9 cellular contexts compared by ENCODE assay signal in the genomic region with DNA sequence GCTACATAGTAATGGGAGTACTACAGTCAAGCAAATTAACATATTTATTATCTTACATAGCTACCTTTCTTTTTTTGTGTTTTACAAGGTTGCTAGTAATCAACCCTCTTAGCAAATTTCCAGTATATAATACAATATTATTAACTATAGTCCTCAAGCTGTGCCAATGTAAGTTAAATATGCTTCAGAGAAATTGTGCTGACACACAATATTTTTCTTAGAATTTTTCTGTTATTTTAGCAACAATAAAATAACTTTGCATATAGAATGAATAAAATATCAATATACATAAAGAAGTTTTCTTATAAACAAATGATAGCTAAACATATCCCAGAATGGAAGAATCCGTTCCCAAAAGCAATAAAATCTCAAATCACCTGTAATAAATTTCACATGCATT.
"Had no signal": no experiment of that assay in that cellular context is flagged by ENCODE, and none has a peak within 500 bp of the region (broad histone marks: within the 10 kb centered on the region; RNA-seq: fewer than 3 reads in every experiment).

No MANE protein-coding gene starts in this region.

- DNase-seq: GM23248, GOT3, H7, HFFc6, KBM-7 had no signal

- ATAC-seq: HCT116 had no signal

- H3K4me3 ChIP-seq: GM23248, HAP-1 had no signal

- H3K9ac ChIP-seq: GM23248, KMS-11 had no signal

- H3K4me1 ChIP-seq: HAP-1 had no signal

- H3K4me2 ChIP-seq: KMS-11 had no signal

- H3K36me3 ChIP-seq: HAP-1 had no signal

- H3K27ac ChIP-seq: GM23248, KMS-11 had no signal

- H3K9me3 ChIP-seq: HAP-1 had no signal

- H2AFZ ChIP-seq: GM23248 had no signal

- FAIRE-seq: HTR-8/SVneo had no signal
